ENCODE assay signal across 2 cellular contexts in the genomic region with DNA sequence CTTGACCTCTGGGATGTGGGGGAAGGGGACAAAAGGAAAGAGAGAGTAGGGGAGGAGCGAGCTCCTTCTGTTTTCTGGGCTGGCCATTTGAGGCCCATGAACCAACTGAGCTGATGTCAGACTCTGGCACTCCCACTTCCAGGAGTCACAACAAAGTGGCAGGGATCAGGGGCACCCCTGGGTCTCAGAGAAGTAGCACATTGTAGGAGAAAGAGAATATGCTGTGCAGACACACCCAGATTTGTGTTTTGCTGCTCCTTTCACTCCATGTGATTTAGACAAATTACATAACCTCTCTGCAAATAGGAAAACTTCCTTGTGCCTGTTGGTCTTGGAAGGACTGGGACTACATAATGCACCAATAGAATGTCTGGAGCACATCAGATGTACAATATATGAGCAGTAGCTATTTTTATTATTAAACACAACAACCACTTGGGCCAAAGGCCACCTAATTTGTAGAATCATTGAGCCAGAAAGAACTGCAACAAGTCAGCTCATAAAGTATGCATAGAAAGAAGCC.
TF ChIP-seq lines count a peak whose summit lies in the region.

No MANE protein-coding gene starts in this region.

TF ChIP-seq in liver, 16 proteins besides CTCF, POLR2A, EP300 and RAD21 (continued from another document):
- TF ChIP-seq, protein P1, sequence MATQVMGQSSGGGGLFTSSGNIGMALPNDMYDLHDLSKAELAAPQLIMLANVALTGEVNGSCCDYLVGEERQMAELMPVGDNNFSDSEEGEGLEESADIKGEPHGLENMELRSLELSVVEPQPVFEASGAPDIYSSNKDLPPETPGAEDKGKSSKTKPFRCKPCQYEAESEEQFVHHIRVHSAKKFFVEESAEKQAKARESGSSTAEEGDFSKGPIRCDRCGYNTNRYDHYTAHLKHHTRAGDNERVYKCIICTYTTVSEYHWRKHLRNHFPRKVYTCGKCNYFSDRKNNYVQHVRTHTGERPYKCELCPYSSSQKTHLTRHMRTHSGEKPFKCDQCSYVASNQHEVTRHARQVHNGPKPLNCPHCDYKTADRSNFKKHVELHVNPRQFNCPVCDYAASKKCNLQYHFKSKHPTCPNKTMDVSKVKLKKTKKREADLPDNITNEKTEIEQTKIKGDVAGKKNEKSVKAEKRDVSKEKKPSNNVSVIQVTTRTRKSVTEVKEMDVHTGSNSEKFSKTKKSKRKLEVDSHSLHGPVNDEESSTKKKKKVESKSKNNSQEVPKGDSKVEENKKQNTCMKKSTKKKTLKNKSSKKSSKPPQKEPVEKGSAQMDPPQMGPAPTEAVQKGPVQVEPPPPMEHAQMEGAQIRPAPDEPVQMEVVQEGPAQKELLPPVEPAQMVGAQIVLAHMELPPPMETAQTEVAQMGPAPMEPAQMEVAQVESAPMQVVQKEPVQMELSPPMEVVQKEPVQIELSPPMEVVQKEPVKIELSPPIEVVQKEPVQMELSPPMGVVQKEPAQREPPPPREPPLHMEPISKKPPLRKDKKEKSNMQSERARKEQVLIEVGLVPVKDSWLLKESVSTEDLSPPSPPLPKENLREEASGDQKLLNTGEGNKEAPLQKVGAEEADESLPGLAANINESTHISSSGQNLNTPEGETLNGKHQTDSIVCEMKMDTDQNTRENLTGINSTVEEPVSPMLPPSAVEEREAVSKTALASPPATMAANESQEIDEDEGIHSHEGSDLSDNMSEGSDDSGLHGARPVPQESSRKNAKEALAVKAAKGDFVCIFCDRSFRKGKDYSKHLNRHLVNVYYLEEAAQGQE (IDR thresholded peaks at IDR 0.05) = no peak
- TF ChIP-seq NR2F2 (IDR thresholded peaks at IDR 0.05) (no peak), YY1 (IDR thresholded peaks at IDR 0.05) (no peak)
- TF ChIP-seq, protein P2, sequence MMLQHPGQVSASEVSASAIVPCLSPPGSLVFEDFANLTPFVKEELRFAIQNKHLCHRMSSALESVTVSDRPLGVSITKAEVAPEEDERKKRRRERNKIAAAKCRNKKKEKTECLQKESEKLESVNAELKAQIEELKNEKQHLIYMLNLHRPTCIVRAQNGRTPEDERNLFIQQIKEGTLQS (IDR thresholded peaks at IDR 0.05) = no peak

TF ChIP-seq in HepG2, 621 proteins besides CTCF, POLR2A, EP300 and RAD21 (continued from another document):
- no peak for TF ChIP-seq ZFX (CRISPR knock-in tag; IDR thresholded peaks at IDR 0.05; ENCODE audit: low read depth)
- TF ChIP-seq, protein P3, sequence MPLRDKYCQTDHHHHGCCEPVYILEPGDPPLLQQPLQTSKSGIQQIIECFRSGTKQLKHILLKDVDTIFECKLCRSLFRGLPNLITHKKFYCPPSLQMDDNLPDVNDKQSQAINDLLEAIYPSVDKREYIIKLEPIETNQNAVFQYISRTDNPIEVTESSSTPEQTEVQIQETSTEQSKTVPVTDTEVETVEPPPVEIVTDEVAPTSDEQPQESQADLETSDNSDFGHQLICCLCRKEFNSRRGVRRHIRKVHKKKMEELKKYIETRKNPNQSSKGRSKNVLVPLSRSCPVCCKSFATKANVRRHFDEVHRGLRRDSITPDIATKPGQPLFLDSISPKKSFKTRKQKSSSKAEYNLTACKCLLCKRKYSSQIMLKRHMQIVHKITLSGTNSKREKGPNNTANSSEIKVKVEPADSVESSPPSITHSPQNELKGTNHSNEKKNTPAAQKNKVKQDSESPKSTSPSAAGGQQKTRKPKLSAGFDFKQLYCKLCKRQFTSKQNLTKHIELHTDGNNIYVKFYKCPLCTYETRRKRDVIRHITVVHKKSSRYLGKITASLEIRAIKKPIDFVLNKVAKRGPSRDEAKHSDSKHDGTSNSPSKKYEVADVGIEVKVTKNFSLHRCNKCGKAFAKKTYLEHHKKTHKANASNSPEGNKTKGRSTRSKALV (CRISPR knock-in tag; IDR thresholded peaks at IDR 0.05) = no peak
- no peak for TF ChIP-seq CHD2 (IDR thresholded peaks at IDR 0.05; ENCODE audit: low read depth, low read length)
- no peak for TF ChIP-seq ZNF841 (CRISPR knock-in tag; IDR thresholded peaks at IDR 0.05; ENCODE audit: borderline replicate concordance)
- TF ChIP-seq, protein P4, sequence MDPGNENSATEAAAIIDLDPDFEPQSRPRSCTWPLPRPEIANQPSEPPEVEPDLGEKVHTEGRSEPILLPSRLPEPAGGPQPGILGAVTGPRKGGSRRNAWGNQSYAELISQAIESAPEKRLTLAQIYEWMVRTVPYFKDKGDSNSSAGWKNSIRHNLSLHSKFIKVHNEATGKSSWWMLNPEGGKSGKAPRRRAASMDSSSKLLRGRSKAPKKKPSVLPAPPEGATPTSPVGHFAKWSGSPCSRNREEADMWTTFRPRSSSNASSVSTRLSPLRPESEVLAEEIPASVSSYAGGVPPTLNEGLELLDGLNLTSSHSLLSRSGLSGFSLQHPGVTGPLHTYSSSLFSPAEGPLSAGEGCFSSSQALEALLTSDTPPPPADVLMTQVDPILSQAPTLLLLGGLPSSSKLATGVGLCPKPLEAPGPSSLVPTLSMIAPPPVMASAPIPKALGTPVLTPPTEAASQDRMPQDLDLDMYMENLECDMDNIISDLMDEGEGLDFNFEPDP (CRISPR knock-in tag; conservative IDR thresholded peaks at IDR 0.05) = no peak
- TF ChIP-seq RFXANK (CRISPR knock-in tag; IDR thresholded peaks at IDR 0.05) = no peak
- TF ChIP-seq, protein P5, sequence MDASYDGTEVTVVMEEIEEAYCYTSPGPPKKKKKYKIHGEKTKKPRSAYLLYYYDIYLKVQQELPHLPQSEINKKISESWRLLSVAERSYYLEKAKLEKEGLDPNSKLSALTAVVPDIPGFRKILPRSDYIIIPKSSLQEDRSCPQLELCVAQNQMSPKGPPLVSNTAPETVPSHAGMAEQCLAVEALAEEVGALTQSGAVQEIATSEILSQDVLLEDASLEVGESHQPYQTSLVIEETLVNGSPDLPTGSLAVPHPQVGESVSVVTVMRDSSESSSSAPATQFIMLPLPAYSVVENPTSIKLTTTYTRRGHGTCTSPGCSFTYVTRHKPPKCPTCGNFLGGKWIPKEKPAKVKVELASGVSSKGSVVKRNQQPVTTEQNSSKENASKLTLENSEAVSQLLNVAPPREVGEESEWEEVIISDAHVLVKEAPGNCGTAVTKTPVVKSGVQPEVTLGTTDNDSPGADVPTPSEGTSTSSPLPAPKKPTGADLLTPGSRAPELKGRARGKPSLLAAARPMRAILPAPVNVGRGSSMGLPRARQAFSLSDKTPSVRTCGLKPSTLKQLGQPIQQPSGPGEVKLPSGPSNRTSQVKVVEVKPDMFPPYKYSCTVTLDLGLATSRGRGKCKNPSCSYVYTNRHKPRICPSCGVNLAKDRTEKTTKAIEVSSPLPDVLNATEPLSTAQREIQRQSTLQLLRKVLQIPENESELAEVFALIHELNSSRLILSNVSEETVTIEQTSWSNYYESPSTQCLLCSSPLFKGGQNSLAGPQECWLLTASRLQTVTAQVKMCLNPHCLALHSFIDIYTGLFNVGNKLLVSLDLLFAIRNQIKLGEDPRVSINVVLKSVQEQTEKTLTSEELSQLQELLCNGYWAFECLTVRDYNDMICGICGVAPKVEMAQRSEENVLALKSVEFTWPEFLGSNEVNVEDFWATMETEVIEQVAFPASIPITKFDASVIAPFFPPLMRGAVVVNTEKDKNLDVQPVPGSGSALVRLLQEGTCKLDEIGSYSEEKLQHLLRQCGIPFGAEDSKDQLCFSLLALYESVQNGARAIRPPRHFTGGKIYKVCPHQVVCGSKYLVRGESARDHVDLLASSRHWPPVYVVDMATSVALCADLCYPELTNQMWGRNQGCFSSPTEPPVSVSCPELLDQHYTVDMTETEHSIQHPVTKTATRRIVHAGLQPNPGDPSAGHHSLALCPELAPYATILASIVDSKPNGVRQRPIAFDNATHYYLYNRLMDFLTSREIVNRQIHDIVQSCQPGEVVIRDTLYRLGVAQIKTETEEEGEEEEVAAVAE (CRISPR knock-in tag; IDR thresholded peaks at IDR 0.05; ENCODE audit: borderline replicate concordance) = no peak
